ENCODE assay signal across 7 cellular contexts in genomic region chr10:21366108-21366507, GRCh38.
DNase-seq lines count a peak whose midpoint lies in the region; ATAC-seq, FAIRE-seq and TF ChIP-seq lines count a peak whose summit lies in the region.
"Not testable (repeated sequence)": the region's sequence is repeated elsewhere in the genome, so short reads cannot be mapped to it uniquely, and the experiment has no call there.

No MANE protein-coding gene starts in this region.

- H3K9ac ChIP-seq in IMR-90 (ENCODE audit: low read depth, low read length); HepG2 (ENCODE audit: insufficient read depth, low read depth, low read length): not testable (repeated sequence)

- H2AK9ac ChIP-seq in IMR-90 (replicated peaks; ENCODE audit: low read depth, low read length, poor library complexity): not testable (repeated sequence)

- not testable (repeated sequence) for H4K91ac ChIP-seq in IMR-90 (ENCODE audit: insufficient read depth, low read depth, low read length)

- H4K5ac ChIP-seq in IMR-90 (ENCODE audit: low read depth, low read length): not testable (repeated sequence)

- H3K23ac ChIP-seq in IMR-90 (ENCODE audit: low read depth, low read length): not testable (repeated sequence)

- not testable (repeated sequence) for H3K79me2 ChIP-seq in HepG2 (ENCODE audit: insufficient read depth, low read length)

- H4K20me1 ChIP-seq in IMR-90 (ENCODE audit: insufficient read depth, low read length); HepG2 (ENCODE audit: insufficient read depth, low read length): not testable (repeated sequence)

- not testable (repeated sequence) for H3K4me2 ChIP-seq in IMR-90 (ENCODE audit: low read depth, low read length); HepG2 (ENCODE audit: low read depth, low read length)

- not testable (repeated sequence) for BruUV-seq in IMR-90 (replicated peaks; lab: Mats Ljungman, UMichigan); Panc1 (replicated peaks; lab: Mats Ljungman, UMichigan); HepG2 (replicated peaks; lab: Mats Ljungman, UMichigan)

- WGBS in IMR-90 (ENCODE audit: extremely low coverage in 2 of 2, insufficient read length in 1 of 2), 2 experiments: no CpG with 5 or more reads among the region's 6 CpGs
- WGBS in HepG2 (ENCODE audit: low lambda C conversion rate): 22% methylated on average over 6 of the region's 6 CpGs

- H2BK20ac ChIP-seq in IMR-90 (ENCODE audit: low read depth, low read length): not testable (repeated sequence)

- dilution Hi-C loops in IMR-90 (cut with HindIII; ENCODE audit: low sequenced_read_pairs, unreplicated experiment): not testable (repeated sequence)

- not testable (repeated sequence) for TF ChIP-seq EP300 in HepG2 (IDR thresholded peaks at IDR 0.05; ENCODE audit: low read depth in 2 of 2, low read length in 2 of 2); HepG2 (CRISPR knock-in tag; IDR thresholded peaks at IDR 0.05; ENCODE audit: borderline replicate concordance)

- intact Hi-C loops in IMR-90 (cut with micrococcal nuclease); HepG2 (cut with micrococcal nuclease; ENCODE audit: unreplicated experiment): not testable (repeated sequence)
- intact Hi-C loops in Panc1 (cut with micrococcal nuclease; ENCODE audit: unreplicated experiment): loop anchor here (10.0 kb wide), 2 partner anchors 71 to 129 kb away; no protein-coding TSS in a partner anchor

- H3K4me3 ChIP-seq in IMR-90 (ENCODE audit: insufficient read depth, low read depth, low read length); Panc1 (ENCODE audit: low read depth in 2 of 2, low read length in 2 of 2); cardiac fibroblast (replicated peaks in 1 of 2; ENCODE audit: low read depth in 2 of 2, low read length in 2 of 2); HepG2 (replicated peaks in 1 of 3; ENCODE audit: insufficient read depth in 1 of 3, low read depth in 2 of 3, low read length in 3 of 3): not testable (repeated sequence)

- not testable (repeated sequence) for TF ChIP-seq RAD21 in IMR-90 (IDR thresholded peaks at IDR 0.05; ENCODE audit: low read length); HepG2 (CRISPR knock-in tag; IDR thresholded peaks at IDR 0.05)

- not testable (repeated sequence) for H3K9me3 ChIP-seq in IMR-90 (ENCODE audit: control insufficient read depth, insufficient read depth, low read length); Panc1 (ENCODE audit: control insufficient read depth, insufficient read depth, low read depth, low read length); HepG2 (ENCODE audit: low read length)

- H2BK15ac ChIP-seq in IMR-90 (ENCODE audit: low read depth, low read length): not testable (repeated sequence)

- not testable (repeated sequence) for H2AFZ ChIP-seq in IMR-90 (replicated peaks; ENCODE audit: low read length, poor library complexity); HepG2 (ENCODE audit: low read length)

- ATAC-seq in IMR-90 (ENCODE audit: low read depth): peak; percentile 59; the same call in 1 of the 2 replicates
- not testable (repeated sequence) for ATAC-seq in Panc1, HepG2

- not testable (repeated sequence) for H3K36me3 ChIP-seq in IMR-90 (ENCODE audit: control insufficient read depth, insufficient read depth, low read length); Panc1 (ENCODE audit: control insufficient read depth, insufficient read depth, low read length); HepG2 (replicated peaks in 1 of 2; ENCODE audit: control insufficient read depth in 1 of 2, insufficient read depth in 2 of 2, low read length in 2 of 2)

- not testable (repeated sequence) for H3K27me3 ChIP-seq in IMR-90 (ENCODE audit: control insufficient read depth, insufficient read depth, low read length); Panc1 (ENCODE audit: control insufficient read depth, insufficient read depth, low read length); HepG2 (ENCODE audit: control insufficient read depth in 1 of 2, insufficient read depth in 2 of 2, low read length in 2 of 2)

- H4K8ac ChIP-seq in IMR-90 (ENCODE audit: low read depth in 2 of 2, low read length in 2 of 2): not testable (repeated sequence)

- DNase-seq in ELR (ENCODE audit: low read depth) (peak; percentile 95), IMR-90 (peak; percentile 84), cardiac fibroblast (ENCODE audit: low read depth in 2 of 2) (peak; percentile 43 to 92), fibroblast of peridontal ligament (ENCODE audit: extremely low read depth) (peak; percentile 21), HepG2 (ENCODE audit: low spot score) (peak; percentile 67)
- not testable (repeated sequence) for DNase-seq in Panc1 (ENCODE audit: low read depth, low spot score)
- DNase-seq in activated CD4-positive, alpha-beta T cell treated with anti-CD3 and anti-CD28 coated beads for 48 hours: peak; percentile 6

- H2AK5ac ChIP-seq in IMR-90 (ENCODE audit: low read depth, low read length): not testable (repeated sequence)

- H2BK120ac ChIP-seq in IMR-90 (ENCODE audit: low read depth, low read length): not testable (repeated sequence)

- not testable (repeated sequence) for H3K4ac ChIP-seq in IMR-90 (ENCODE audit: low read depth, low read length)

- peak overlapping the region; percentile 34 for H2BK5ac ChIP-seq in IMR-90 (ENCODE audit: low read depth, low read length, poor library complexity, severe bottlenecking)

- POLR2A ChIA-PET in IMR-90 (lab: Charles Lee; ENCODE audit: unreplicated experiment); Panc1 (lab: Charles Lee); HepG2 (lab: Yijun Ruan, JAX): not testable (repeated sequence)

- not testable (repeated sequence) for TF ChIP-seq POLR2A in IMR-90 (IDR thresholded peaks at IDR 0.05; ENCODE audit: low read depth, low read length); HepG2 (IDR thresholded peaks at IDR 0.05; ENCODE audit: insufficient read depth in 1 of 2, low read depth in 2 of 2, low read length in 2 of 2)

- in situ Hi-C loops in IMR-90 (cut with MboI; ENCODE audit: low sequenced_read_pairs); Panc1 (cut with HindIII; ENCODE audit: low pct_unique_long_range_greater_than_20kb, low sequenced_read_pairs); HepG2 (cut with HindIII; ENCODE audit: extremely low pct_ligation_motif_present, low pct_unique_long_range_greater_than_20kb): not testable (repeated sequence)

- H3K18ac ChIP-seq in IMR-90 (ENCODE audit: low read depth, low read length): not testable (repeated sequence)

- CTCF ChIA-PET in IMR-90 (lab: Yijun Ruan, JAX); Panc1 (lab: Charles Lee); HepG2 (lab: Yijun Ruan, JAX; ENCODE audit: low intra/inter-chr PET ratio, low total read pairs): not testable (repeated sequence)

- H3K79me1 ChIP-seq in IMR-90 (ENCODE audit: low read depth in 1 of 2, low read length in 2 of 2): not testable (repeated sequence)

- not testable (repeated sequence) for H3K4me1 ChIP-seq in IMR-90 (ENCODE audit: control insufficient read depth, insufficient read depth, low read length)
- H3K4me1 ChIP-seq in Panc1 (ENCODE audit: control insufficient read depth, insufficient read depth, low read length): peaks cover 32% of the 10 kb centered on the region
- peaks cover 28% of the 10 kb centered on the region for H3K4me1 ChIP-seq in HepG2 (ENCODE audit: insufficient read depth, low read length)

- not testable (repeated sequence) for H3K9me1 ChIP-seq in IMR-90 (ENCODE audit: insufficient read depth, low read length)

- not testable (repeated sequence) for TF ChIP-seq CTCF in IMR-90 (conservative IDR thresholded peaks at IDR 0.05; ENCODE audit: low read depth, low read length); Panc1 (IDR thresholded peaks at IDR 0.05); cardiac fibroblast (IDR thresholded peaks at IDR 0.05; ENCODE audit: low read depth, low read length); HepG2 (CRISPR knock-in tag; IDR thresholded peaks at IDR 0.05)

- H3K14ac ChIP-seq in IMR-90 (replicated peaks; ENCODE audit: low read depth, low read length): not testable (repeated sequence)

- H3K56ac ChIP-seq in IMR-90 (ENCODE audit: extremely low read depth, insufficient read depth, low read length): not testable (repeated sequence)

- not testable (repeated sequence) for H3K27ac ChIP-seq in IMR-90 (ENCODE audit: insufficient read depth, low read length); HepG2 (ENCODE audit: extremely low read length, insufficient read depth, low read length)
- peak overlapping the region; percentile 88 for H3K27ac ChIP-seq in Panc1 (ENCODE audit: low read length)

- FAIRE-seq in HepG2 (lab: Jason Lieb, UNC): not testable (repeated sequence)

TF ChIP-seq in IMR-90, 13 proteins besides CTCF, POLR2A, EP300 and RAD21:
- TF ChIP-seq FOS (IDR thresholded peaks at IDR 0.05; ENCODE audit: low read depth, low read length) (peak; percentile 75), NFE2L2 (IDR thresholded peaks at IDR 0.05; ENCODE audit: low read depth, low read length) (peak; percentile 47; the same call in 1 of the 2 replicates)

TF ChIP-seq in HepG2, 621 proteins besides CTCF, POLR2A, EP300 and RAD21:
- peak; percentile 84 for TF ChIP-seq FOSL2 (CRISPR knock-in tag; IDR thresholded peaks at IDR 0.05)
- TF ChIP-seq CREB1 (IDR thresholded peaks at IDR 0.05): peak; percentile 84
- not testable (repeated sequence) for TF ChIP-seq CREB1 (CRISPR knock-in tag; IDR thresholded peaks at IDR 0.05)
